ENCODE assay signal across 8 cellular contexts in genomic region chr1:155747586-155747985, GRCh38. TPM values are rescaled to one million over a fixed set of nuclear protein-coding genes. Genes with fewer than 3 reads are reported as not detected.
DNase-seq lines count a peak whose midpoint lies in the region; ATAC-seq and TF ChIP-seq lines count a peak whose summit lies in the region.
"Not testable (repeated sequence)": the region's sequence is repeated elsewhere in the genome, so short reads cannot be mapped to it uniquely, and the experiment has no call there.

No MANE protein-coding gene starts in this region.

- not testable (repeated sequence) for TF ChIP-seq CTCF in HFFc6 (IDR thresholded peaks at IDR 0.05); activated CD8-positive, alpha-beta T cell treated with anti-CD3 and anti-CD28 coated beads for 36 hours (IDR thresholded peaks at IDR 0.05); endodermal cell (conservative IDR thresholded peaks at IDR 0.05)

- not testable (repeated sequence) for H3K36me3 Mint-ChIP-seq in CD4-positive, CD25-positive, alpha-beta regulatory T cell; HFFc6 (ENCODE audit: low read depth); activated naive CD8-positive, alpha-beta T cell treated with anti-CD3 and anti-CD28 coated beads for 36 hours
- H3K36me3 Mint-ChIP-seq in activated CD8-positive, alpha-beta T cell treated with anti-CD3 and anti-CD28 coated beads for 36 hours (ENCODE audit: low read depth), result peaks cover 13% of the 10 kb centered on the region
- peaks cover 34% of the 10 kb centered on the region for H3K36me3 Mint-ChIP-seq in activated T-helper 2 cell treated with anti-CD3 and anti-CD28 coated beads, Interferon-gamma antibody, Interleukin-2, Interleukin-4, amounts not matched to agents 10 μg/mL and 5 μg/mL and 100 μg/mL, durations not matched to agents 14 hours and 24 hours and 36 hours (ENCODE audit: low read depth)
- peaks cover 31% of the 10 kb centered on the region for H3K36me3 Mint-ChIP-seq in endodermal cell (ENCODE audit: low read depth)
- H3K36me3 Mint-ChIP-seq in naive thymus-derived CD8-positive, alpha-beta T cell, result peaks cover 0 to 29% (median 0%) of the 10 kb centered on the region in 3 donors
- H3K36me3 Mint-ChIP-seq in stimulated activated effector memory CD8-positive, alpha-beta T cell treated with anti-CD3 and anti-CD28 coated beads, Interleukin-12 subunit alpha, Interleukin-12 subunit beta, amount 100 ng/mL, for 72 hours, result peaks cover 51% of the 10 kb centered on the region

- CTCF ChIA-PET in activated CD8-positive, alpha-beta T cell treated with anti-CD3 and anti-CD28 coated beads for 36 hours (lab: Charles Lee), result not testable (repeated sequence)

- H3K4me1 Mint-ChIP-seq in CD4-positive, CD25-positive, alpha-beta regulatory T cell, result peaks cover 4 to 11% (median 8%) of the 10 kb centered on the region in 4 donors
- peaks cover 14% of the 10 kb centered on the region for H3K4me1 Mint-ChIP-seq in HFFc6 (ENCODE audit: low read depth)
- not testable (repeated sequence) for H3K4me1 Mint-ChIP-seq in activated CD8-positive, alpha-beta T cell treated with anti-CD3 and anti-CD28 coated beads for 36 hours (ENCODE audit: low read depth); activated T-helper 2 cell treated with anti-CD3 and anti-CD28 coated beads, Interferon-gamma antibody, Interleukin-2, Interleukin-4, amounts not matched to agents 10 μg/mL and 5 μg/mL and 100 μg/mL, durations not matched to agents 14 hours and 24 hours and 36 hours (ENCODE audit: low read depth); activated naive CD8-positive, alpha-beta T cell treated with anti-CD3 and anti-CD28 coated beads for 36 hours; endodermal cell; stimulated activated effector memory CD8-positive, alpha-beta T cell treated with anti-CD3 and anti-CD28 coated beads, Interleukin-12 subunit alpha, Interleukin-12 subunit beta, amount 100 ng/mL, for 72 hours
- H3K4me1 Mint-ChIP-seq in naive thymus-derived CD8-positive, alpha-beta T cell, result peaks cover 0 to 10% (median 4%) of the 10 kb centered on the region in 4 donors

- intact Hi-C loops in activated CD8-positive, alpha-beta T cell treated with anti-CD3 and anti-CD28 coated beads for 36 hours (cut with micrococcal nuclease), result not testable (repeated sequence)
- intact Hi-C loops in activated T-helper 2 cell treated with anti-CD3 and anti-CD28 coated beads, Interferon-gamma antibody, Interleukin-2, Interleukin-4, amounts not matched to agents 10 μg/mL and 5 μg/mL and 100 μg/mL, durations not matched to agents 14 hours and 24 hours and 36 hours (cut with micrococcal nuclease), result loop anchor here (10.0 kb wide), 1 partner anchor 473 kb away; the partner anchor contains the start of genes CLK2 and HCN3

- H3K9ac ChIP-seq in endodermal cell (ENCODE audit: extremely low read depth, low read length, poor library complexity, severe bottlenecking), result not testable (repeated sequence)

- H3K4me3 ChIP-seq in CD4-positive, CD25-positive, alpha-beta regulatory T cell (ENCODE audit: low read depth, low read length); endodermal cell (ENCODE audit: low read length): not testable (repeated sequence)

- H3K27ac ChIP-seq in CD4-positive, CD25-positive, alpha-beta regulatory T cell (ENCODE audit: insufficient read depth, low read length, poor library complexity, severe bottlenecking); endodermal cell (ENCODE audit: low read depth, low read length): not testable (repeated sequence)

- WGBS in endodermal cell (ENCODE audit: insufficient coverage in 1 of 2, insufficient read length in 1 of 2), 2 experiments, result 95% methylated on average over 3 to 11 of the region's 12 CpGs

- POLR2A ChIA-PET in activated CD8-positive, alpha-beta T cell treated with anti-CD3 and anti-CD28 coated beads for 36 hours (lab: Charles Lee), result interaction anchor here (0.6 to 1.0 kb wide), 2 partner anchors 10 to 220 kb away, joined by 3 read pairs; no protein-coding TSS in a partner anchor
- POLR2A ChIA-PET in naive thymus-derived CD8-positive, alpha-beta T cell (lab: Charles Lee), result not testable (repeated sequence)

- not testable (repeated sequence) for H3K36me3 ChIP-seq in CD4-positive, CD25-positive, alpha-beta regulatory T cell (ENCODE audit: control insufficient read depth, insufficient read depth, low read length)
- peaks cover 12% of the 10 kb centered on the region for H3K36me3 ChIP-seq in endodermal cell (ENCODE audit: control insufficient read depth, insufficient read depth, low read length)

- peak overlapping the region; percentile 11 to 69 (median 56) for H3K4me3 Mint-ChIP-seq in CD4-positive, CD25-positive, alpha-beta regulatory T cell
- peak overlapping the region; percentile 32; the same call in 1 of the 2 replicates for H3K4me3 Mint-ChIP-seq in HFFc6
- not testable (repeated sequence) for H3K4me3 Mint-ChIP-seq in activated CD8-positive, alpha-beta T cell treated with anti-CD3 and anti-CD28 coated beads for 36 hours; activated naive CD8-positive, alpha-beta T cell treated with anti-CD3 and anti-CD28 coated beads for 36 hours; endodermal cell; stimulated activated effector memory CD8-positive, alpha-beta T cell treated with anti-CD3 and anti-CD28 coated beads, Interleukin-12 subunit alpha, Interleukin-12 subunit beta, amount 100 ng/mL, for 72 hours
- H3K4me3 Mint-ChIP-seq in activated T-helper 2 cell treated with anti-CD3 and anti-CD28 coated beads, Interferon-gamma antibody, Interleukin-2, Interleukin-4, amounts not matched to agents 10 μg/mL and 5 μg/mL and 100 μg/mL, durations not matched to agents 14 hours and 24 hours and 36 hours (ENCODE audit: low read depth), result peak overlapping the region; percentile 17
- peak overlapping the region in 3 of 10 donors; percentile 2 to 58 (median 33) for H3K4me3 Mint-ChIP-seq in naive thymus-derived CD8-positive, alpha-beta T cell

- H3K4me1 ChIP-seq in CD4-positive, CD25-positive, alpha-beta regulatory T cell (ENCODE audit: control insufficient read depth, insufficient read depth, low read length, poor library complexity, severe bottlenecking); endodermal cell (ENCODE audit: control insufficient read depth, insufficient read depth, low read length): not testable (repeated sequence)

- H3K9me3 Mint-ChIP-seq in CD4-positive, CD25-positive, alpha-beta regulatory T cell; HFFc6; activated CD8-positive, alpha-beta T cell treated with anti-CD3 and anti-CD28 coated beads for 36 hours; activated T-helper 2 cell treated with anti-CD3 and anti-CD28 coated beads, Interferon-gamma antibody, Interleukin-2, Interleukin-4, amounts not matched to agents 10 μg/mL and 5 μg/mL and 100 μg/mL, durations not matched to agents 14 hours and 24 hours and 36 hours; activated naive CD8-positive, alpha-beta T cell treated with anti-CD3 and anti-CD28 coated beads for 36 hours; endodermal cell; naive thymus-derived CD8-positive, alpha-beta T cell; stimulated activated effector memory CD8-positive, alpha-beta T cell treated with anti-CD3 and anti-CD28 coated beads, Interleukin-12 subunit alpha, Interleukin-12 subunit beta, amount 100 ng/mL, for 72 hours: not testable (repeated sequence)

- not testable (repeated sequence) for H3K27me3 Mint-ChIP-seq in CD4-positive, CD25-positive, alpha-beta regulatory T cell; HFFc6 (ENCODE audit: insufficient read depth); activated CD8-positive, alpha-beta T cell treated with anti-CD3 and anti-CD28 coated beads for 36 hours; activated T-helper 2 cell treated with anti-CD3 and anti-CD28 coated beads, Interferon-gamma antibody, Interleukin-2, Interleukin-4, amounts not matched to agents 10 μg/mL and 5 μg/mL and 100 μg/mL, durations not matched to agents 14 hours and 24 hours and 36 hours (ENCODE audit: low read depth); activated naive CD8-positive, alpha-beta T cell treated with anti-CD3 and anti-CD28 coated beads for 36 hours; endodermal cell (ENCODE audit: insufficient read depth); naive thymus-derived CD8-positive, alpha-beta T cell

- DNase-seq in CD4-positive, CD25-positive, alpha-beta regulatory T cell; HFFc6; activated CD8-positive, alpha-beta T cell treated with anti-CD3 and anti-CD28 coated beads for 36 hours; activated T-helper 2 cell treated with anti-CD3 and anti-CD28 coated beads, Interferon-gamma antibody, Interleukin-2, Interleukin-4, amounts not matched to agents 10 μg/mL and 5 μg/mL and 100 μg/mL, durations not matched to agents 14 hours and 24 hours and 36 hours (ENCODE audit: low spot score); activated naive CD8-positive, alpha-beta T cell treated with anti-CD3 and anti-CD28 coated beads for 36 hours; endodermal cell; naive thymus-derived CD8-positive, alpha-beta T cell; stimulated activated effector memory CD8-positive, alpha-beta T cell treated with anti-CD3 and anti-CD28 coated beads, Interleukin-12 subunit alpha, Interleukin-12 subunit beta, amount 100 ng/mL, for 72 hours (ENCODE audit: low spot score in 2 of 2): not testable (repeated sequence)

- ATAC-seq in CD4-positive, CD25-positive, alpha-beta regulatory T cell (ENCODE audit: low read depth in 2 of 2); activated CD8-positive, alpha-beta T cell treated with anti-CD3 and anti-CD28 coated beads for 36 hours; naive thymus-derived CD8-positive, alpha-beta T cell; stimulated activated effector memory CD8-positive, alpha-beta T cell treated with anti-CD3 and anti-CD28 coated beads, Interleukin-12 subunit alpha, Interleukin-12 subunit beta, amount 100 ng/mL, for 72 hours: not testable (repeated sequence)

- H3K27me3 ChIP-seq in CD4-positive, CD25-positive, alpha-beta regulatory T cell (ENCODE audit: control insufficient read depth, insufficient read depth, low read length); endodermal cell (ENCODE audit: control insufficient read depth, insufficient read depth, low read length, poor library complexity, severe bottlenecking): not testable (repeated sequence)

- peak overlapping the region; percentile 9 to 42 (median 26) for H3K27ac Mint-ChIP-seq in CD4-positive, CD25-positive, alpha-beta regulatory T cell
- peak overlapping the region; percentile 65; the same call in 1 of the 2 replicates for H3K27ac Mint-ChIP-seq in HFFc6
- H3K27ac Mint-ChIP-seq in activated CD8-positive, alpha-beta T cell treated with anti-CD3 and anti-CD28 coated beads for 36 hours, result peak overlapping the region; percentile 38
- H3K27ac Mint-ChIP-seq in activated T-helper 2 cell treated with anti-CD3 and anti-CD28 coated beads, Interferon-gamma antibody, Interleukin-2, Interleukin-4, amounts not matched to agents 10 μg/mL and 5 μg/mL and 100 μg/mL, durations not matched to agents 14 hours and 24 hours and 36 hours, result not testable (repeated sequence)
- H3K27ac Mint-ChIP-seq in activated naive CD8-positive, alpha-beta T cell treated with anti-CD3 and anti-CD28 coated beads for 36 hours, result peak overlapping the region; percentile 43
- peak overlapping the region; percentile 9 for H3K27ac Mint-ChIP-seq in endodermal cell
- peak overlapping the region in 7 of 10 donors; percentile 5 to 86 (median 63) for H3K27ac Mint-ChIP-seq in naive thymus-derived CD8-positive, alpha-beta T cell
- peak overlapping the region; percentile 50 for H3K27ac Mint-ChIP-seq in stimulated activated effector memory CD8-positive, alpha-beta T cell treated with anti-CD3 and anti-CD28 coated beads, Interleukin-12 subunit alpha, Interleukin-12 subunit beta, amount 100 ng/mL, for 72 hours

- not testable (repeated sequence) for H3K9me3 ChIP-seq in CD4-positive, CD25-positive, alpha-beta regulatory T cell (ENCODE audit: control insufficient read depth in 2 of 2, low read length in 2 of 2); endodermal cell (ENCODE audit: control insufficient read depth, low read length)

RNA-seq across cellular contexts. Expression of gene DAP3, which starts 58.7 kb away (rescaled TPM):
- total RNA-seq in CD4-positive, CD25-positive, alpha-beta regulatory T cell, result 120 TPM
- polyA plus RNA-seq in CD4-positive, CD25-positive, alpha-beta regulatory T cell, result 100 to 1,000 TPM; 117 to 133 (median 126) TPM
- 100 to 1,000 TPM; 100 to 110 (median 104) TPM for total RNA-seq in HFFc6 (2021; fragmentation: NEBNext Ultra II Directional; extraction: Animal tissue kit (Norgen Biotek cat#: 25700))
- 100 to 1,000 TPM; 160 to 173 TPM for total RNA-seq in activated CD8-positive, alpha-beta T cell treated with anti-CD3 and anti-CD28 coated beads for 36 hours
- total RNA-seq in activated T-helper 2 cell treated with anti-CD3 and anti-CD28 coated beads, Interferon-gamma antibody, Interleukin-2, Interleukin-4, amounts not matched to agents 10 μg/mL and 5 μg/mL and 100 μg/mL, durations not matched to agents 14 hours and 24 hours and 36 hours, result 172 and 187 TPM in 2 replicates
- total RNA-seq in activated naive CD8-positive, alpha-beta T cell treated with anti-CD3 and anti-CD28 coated beads for 36 hours, result 100 to 1,000 TPM; 148 to 151 TPM
- 100 to 1,000 TPM; 107 to 112 TPM for total RNA-seq in endodermal cell
- 89.6 TPM for polyA plus RNA-seq in endodermal cell (2013, experiment 1 of 2)
- polyA plus RNA-seq in endodermal cell (2013, experiment 2 of 2), result 82.4 TPM
- total RNA-seq in naive thymus-derived CD8-positive, alpha-beta T cell, result 100 to 1,000 TPM; 150 to 162 TPM
- 100 to 1,000 TPM; 111 to 129 (median 114) TPM for polyA plus RNA-seq in naive thymus-derived CD8-positive, alpha-beta T cell

RNA-seq across cellular contexts. Expression of gene YY1AP1, which starts 59.0 kb away (rescaled TPM):
- 96.5 TPM for total RNA-seq in CD4-positive, CD25-positive, alpha-beta regulatory T cell
- 10 to 100 TPM; 39.2 to 46.9 (median 43.3) TPM for polyA plus RNA-seq in CD4-positive, CD25-positive, alpha-beta regulatory T cell
- total RNA-seq in HFFc6 (2021; fragmentation: NEBNext Ultra II Directional; extraction: Animal tissue kit (Norgen Biotek cat#: 25700)), result 10 to 100 TPM; 39.6 to 50.7 (median 42.0) TPM
- total RNA-seq in activated CD8-positive, alpha-beta T cell treated with anti-CD3 and anti-CD28 coated beads for 36 hours, result 10 to 100 TPM; 56.2 to 60.5 TPM
- total RNA-seq in activated T-helper 2 cell treated with anti-CD3 and anti-CD28 coated beads, Interferon-gamma antibody, Interleukin-2, Interleukin-4, amounts not matched to agents 10 μg/mL and 5 μg/mL and 100 μg/mL, durations not matched to agents 14 hours and 24 hours and 36 hours, result 65.8 and 67.9 TPM in 2 replicates
- total RNA-seq in activated naive CD8-positive, alpha-beta T cell treated with anti-CD3 and anti-CD28 coated beads for 36 hours, result 10 to 100 TPM; 66.8 to 67.0 TPM
- 10 to 100 TPM; 44.2 to 45.8 TPM for total RNA-seq in endodermal cell
- 48.3 TPM for polyA plus RNA-seq in endodermal cell (2013, experiment 1 of 2)
- polyA plus RNA-seq in endodermal cell (2013, experiment 2 of 2), result 44.9 TPM
- total RNA-seq in naive thymus-derived CD8-positive, alpha-beta T cell, result 100 to 1,000 TPM; 113 to 130 TPM
- 10 to 100 TPM; 24.1 to 50.5 (median 30.0) TPM for polyA plus RNA-seq in naive thymus-derived CD8-positive, alpha-beta T cell
